Comparison of ENCODE assay signal across 18 cellular contexts in genomic region chr5:94932259-94932658, GRCh38.
"Had no signal": no experiment of that assay in that cellular context is flagged by ENCODE, and none has a peak within 500 bp of the region (broad histone marks: within the 10 kb centered on the region; RNA-seq: fewer than 3 reads in every experiment).

No MANE protein-coding gene starts in this region.

- H3K4me1 Mint-ChIP-seq: IgD-negative memory B cell had no signal

- H3K9me3 Mint-ChIP-seq: IgD-negative memory B cell had no signal

- H3K4me3 ChIP-seq: K562, SJCRH30 had no signal

- H3K27ac Mint-ChIP-seq: IgD-negative memory B cell had no signal

- ATAC-seq: K562 had no signal

- H3K4me3 Mint-ChIP-seq: IgD-negative memory B cell had no signal

- DNase-seq: Kasumi-1, NCI-H1092, NCI-H1105 treated with DMSO at 0.1 percent for 48 hours, NCI-H1694 treated with DMSO at 0.1 percent for 48 hours, NCI-H1930, NCI-H2081, NCI-H2107, NCI-H446, NCI-H510A, NCI-H524 treated with DMSO at 0.1 percent for 48 hours, NCI-H774, RPMI8226, SHP77 treated with DMSO at 0.1 percent for 48 hours, SJCRH30, SW 1271, T-helper 1 cell had no signal

- H3K36me3 Mint-ChIP-seq: IgD-negative memory B cell had no signal

- H3K27me3 Mint-ChIP-seq: IgD-negative memory B cell had no signal
